Comparison of ENCODE assay signal across 32 cellular contexts in the genomic region with DNA sequence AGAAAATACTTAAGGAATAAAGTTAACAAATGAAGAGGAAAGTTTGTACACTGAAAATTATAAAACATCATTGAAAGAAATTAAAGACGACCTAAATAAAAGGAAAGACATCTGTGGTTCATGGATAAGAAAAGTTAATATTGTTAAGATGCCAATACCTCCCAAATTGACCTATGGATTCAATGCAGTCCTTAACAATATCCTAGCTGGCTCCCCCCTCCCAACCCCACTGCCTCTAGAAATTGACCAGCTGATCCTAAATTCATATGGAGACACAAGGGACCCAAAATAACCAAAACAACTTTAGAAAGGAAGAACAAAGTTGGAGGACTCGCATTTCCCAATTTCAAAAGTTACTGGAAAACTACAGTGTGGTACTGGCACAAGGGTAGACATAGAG. TPM values are rescaled to one million over a fixed set of nuclear protein-coding genes. Genes with fewer than 3 reads are reported as not detected.
A peak's percentile ranks its signal among the peaks of the same experiment; 100 is the strongest.
DNase-seq lines count a peak whose midpoint lies in the region; ATAC-seq, FAIRE-seq and TF ChIP-seq lines count a peak whose summit lies in the region.
"Had no signal": no experiment of that assay in that cellular context is flagged by ENCODE, and none has a peak within 500 bp of the region (broad histone marks: within the 10 kb centered on the region; RNA-seq: fewer than 3 reads in every experiment).

No MANE protein-coding gene starts in this region.

- CTCF ChIA-PET in A549 (lab: Yijun Ruan, JAX) (no interaction called here), HEK293 (lab: Yijun Ruan, JAX) (no interaction called here)

- H3K4me3 ChIP-seq in liver (ENCODE audit: low read depth in 1 of 3, low read length in 3 of 3) (peak overlapping the region in 2 of 3 donors; percentile 27 to 29), right lobe of liver (no peak overlapping the region), A549 (no peak overlapping the region), HEK293 (ENCODE audit: low read depth, low read length) (no peak overlapping the region)
- H3K4me3 ChIP-seq: BLaER1; BLaER1 treated with 17β-estradiol and CSF1 and Interleukin-3, amounts not matched to agents 10 nM and 100 nM had no signal

- H3K27me3 ChIP-seq in liver (ENCODE audit: control insufficient read depth in 4 of 4, insufficient read depth in 4 of 4, low read length in 3 of 4) (no peaks in the 10 kb centered on the region), right lobe of liver (no peaks in the 10 kb centered on the region)
- H3K27me3 ChIP-seq: BE2C; BLaER1; BLaER1 treated with 17β-estradiol and CSF1 and Interleukin-3, amounts not matched to agents 10 nM and 100 nM had no signal

- DNase-seq in right lobe of liver (no peak), A549 (ENCODE audit: low read depth in 1 of 2, low spot score in 1 of 2) (no peak), kidney glomerular epithelial cell (lab: John Stamatoyannopoulos, UW) (no peak)
- DNase-seq: 8988T; ACHN; AML-193; BE2C; C1 segment of cervical spinal cord; Caco-2; Calu3; CD4-positive, alpha-beta memory T cell; CD4-positive, alpha-beta T cell; CD4-positive, CD25-positive, alpha-beta regulatory T cell; CD8-positive, alpha-beta memory T cell; CD8-positive, alpha-beta T cell; COR-L47; DMS 273 treated with DMSO at 0.1 percent for 48 hours; DMS153; DMS53; DMS79; DMS79 treated with DMSO at 0.1 percent for 48 hours; DND-41; EL had no signal

- peaks cover 0 to 4% (median 3%) of the 10 kb centered on the region in 4 donors for H3K4me1 ChIP-seq in liver (ENCODE audit: control insufficient read depth in 4 of 4, insufficient read depth in 4 of 4, low read length in 3 of 4)
- H3K4me1 ChIP-seq in right lobe of liver, result no peaks in the 10 kb centered on the region
- no peaks in the 10 kb centered on the region for H3K4me1 ChIP-seq in A549
- no peaks in the 10 kb centered on the region for H3K4me1 ChIP-seq in HEK293 (ENCODE audit: control insufficient read depth, insufficient read depth, low read length)
- H3K4me1 ChIP-seq: BE2C; BLaER1; BLaER1 treated with 17β-estradiol and CSF1 and Interleukin-3, amounts not matched to agents 10 nM and 100 nM; Caco-2 had no signal

- POLR2A ChIA-PET in A549 (lab: Yijun Ruan, JAX) (no interaction called here), HEK293 (lab: Yijun Ruan, JAX) (interaction anchor here (1.8 kb wide), 1 partner anchor 29 kb away, joined by 5 read pairs; a partner anchor contains a TSS)

- H3K27ac ChIP-seq in liver (ENCODE audit: low read depth in 1 of 2, low read length in 2 of 2), result no peak overlapping the region
- H3K27ac ChIP-seq in right lobe of liver, result no peak overlapping the region
- no peak overlapping the region for H3K27ac ChIP-seq in A549
- no peak overlapping the region for H3K27ac ChIP-seq in HEK293 (ENCODE audit: extremely low read depth, low read depth, low read length)
- H3K27ac ChIP-seq: 22Rv1; BLaER1; BLaER1 treated with 17β-estradiol and CSF1 and Interleukin-3, amounts not matched to agents 10 nM and 100 nM; C4-2B had no signal

- no peak overlapping the region for H3K4me2 ChIP-seq in A549
- H3K4me2 ChIP-seq: BLaER1; BLaER1 treated with 17β-estradiol and CSF1 and Interleukin-3, amounts not matched to agents 10 nM and 100 nM had no signal

- TF ChIP-seq RAD21 in liver (IDR thresholded peaks at IDR 0.05) (no peak), A549 (conservative IDR thresholded peaks at IDR 0.05 in 1 of 2, IDR thresholded peaks at IDR 0.05 in 1 of 2) (no peak)

- TF ChIP-seq CTCF in liver (IDR thresholded peaks at IDR 0.05; ENCODE audit: low read depth, low read length, missing input control), result no peak
- no peak for TF ChIP-seq CTCF in right lobe of liver (IDR thresholded peaks at IDR 0.05)
- no peak for TF ChIP-seq CTCF in A549 (IDR thresholded peaks at IDR 0.05)
- no peak for TF ChIP-seq CTCF in HEK293 (tag by site-specific recombination; IDR thresholded peaks at IDR 0.05)

- FAIRE-seq in A549 (lab: Jason Lieb, UNC), result peak; percentile 67
- FAIRE-seq: D721Med had no signal

- ATAC-seq in right lobe of liver (no peak), A549 (no peak), GM18907 (IDR thresholded peaks at IDR 0.05; ENCODE audit: unreplicated experiment) (no peak)
- ATAC-seq: CD8-positive, alpha-beta T cell had no signal

- intact Hi-C loops in right lobe of liver (cut with DNase I), result no loop called here

- H3K36me3 ChIP-seq in liver (ENCODE audit: control insufficient read depth in 4 of 4, insufficient read depth in 3 of 4, low read depth in 1 of 4, low read length in 3 of 4) (no peaks in the 10 kb centered on the region), right lobe of liver (peaks cover 0 to 2% (median 0%) of the 10 kb centered on the region in 4 donors), HEK293 (ENCODE audit: control insufficient read depth in 2 of 2, insufficient read depth in 1 of 2, low read length in 2 of 2) (peaks cover 7 to 33% of the 10 kb centered on the region in 2 experiments)

- H3K9me3 ChIP-seq in liver (ENCODE audit: control insufficient read depth in 4 of 4, low read length in 3 of 4), result peaks cover 32 to 74% (median 60%) of the 10 kb centered on the region in 4 donors
- H3K9me3 ChIP-seq in right lobe of liver, result peaks cover 6 to 27% (median 9%) of the 10 kb centered on the region in 4 donors
- peaks cover 92% of the 10 kb centered on the region for H3K9me3 ChIP-seq in A549
- peaks cover 73% of the 10 kb centered on the region for H3K9me3 ChIP-seq in HEK293 (ENCODE audit: control insufficient read depth, insufficient read depth, low read depth, low read length)
- H3K9me3 ChIP-seq: BE2C had no signal

- WGBS in liver, result 96% methylated on average over 2 of the region's 2 CpGs
- 79% methylated on average over 2 of the region's 2 CpGs for WGBS in right lobe of liver (ENCODE audit: insufficient coverage, low coverage, low lambda C conversion rate, missing lambda C conversion rate)
- WGBS in A549 (ENCODE audit: missing lambda C conversion rate), result 16% methylated on average over 2 of the region's 2 CpGs

- TF ChIP-seq POLR2A in right lobe of liver (IDR thresholded peaks at IDR 0.05) (no peak), A549 (IDR thresholded peaks at IDR 0.05; ENCODE audit: low read length) (no peak)

- H3K9ac ChIP-seq in liver (ENCODE audit: low read depth in 1 of 2, low read length in 2 of 2), result no peak overlapping the region
- H3K9ac ChIP-seq: BLaER1; BLaER1 treated with 17β-estradiol and CSF1 and Interleukin-3, amounts not matched to agents 10 nM and 100 nM had no signal

- no peak for TF ChIP-seq EP300 in A549 (IDR thresholded peaks at IDR 0.05)

TF ChIP-seq in A549, 52 proteins besides CTCF, POLR2A, EP300 and RAD21 (continues in another document):
- TF ChIP-seq, protein P1, sequence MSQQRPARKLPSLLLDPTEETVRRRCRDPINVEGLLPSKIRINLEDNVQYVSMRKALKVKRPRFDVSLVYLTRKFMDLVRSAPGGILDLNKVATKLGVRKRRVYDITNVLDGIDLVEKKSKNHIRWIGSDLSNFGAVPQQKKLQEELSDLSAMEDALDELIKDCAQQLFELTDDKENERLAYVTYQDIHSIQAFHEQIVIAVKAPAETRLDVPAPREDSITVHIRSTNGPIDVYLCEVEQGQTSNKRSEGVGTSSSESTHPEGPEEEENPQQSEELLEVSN (IDR thresholded peaks at IDR 0.05; ENCODE audit: borderline replicate concordance, low read depth), result no peak
- TF ChIP-seq PHF8 (IDR thresholded peaks at IDR 0.05; ENCODE audit: borderline replicate concordance, low read depth) (no peak), TFCP2L1 (CRISPR knock-in tag; IDR thresholded peaks at IDR 0.05) (no peak), POLR2AphosphoS2 (conservative IDR thresholded peaks at IDR 0.05; ENCODE audit: low read length) (no peak)

TF ChIP-seq in HEK293, 187 proteins besides CTCF, POLR2A, EP300 and RAD21 (continues in another document):
- no peak for TF ChIP-seq RBAK (tag by site-specific recombination; IDR thresholded peaks at IDR 0.05)
- TF ChIP-seq ZNF214 (tag by site-specific recombination; IDR thresholded peaks at IDR 0.05; ENCODE audit: borderline replicate concordance), result peak; percentile 99
- TF ChIP-seq, protein P2, sequence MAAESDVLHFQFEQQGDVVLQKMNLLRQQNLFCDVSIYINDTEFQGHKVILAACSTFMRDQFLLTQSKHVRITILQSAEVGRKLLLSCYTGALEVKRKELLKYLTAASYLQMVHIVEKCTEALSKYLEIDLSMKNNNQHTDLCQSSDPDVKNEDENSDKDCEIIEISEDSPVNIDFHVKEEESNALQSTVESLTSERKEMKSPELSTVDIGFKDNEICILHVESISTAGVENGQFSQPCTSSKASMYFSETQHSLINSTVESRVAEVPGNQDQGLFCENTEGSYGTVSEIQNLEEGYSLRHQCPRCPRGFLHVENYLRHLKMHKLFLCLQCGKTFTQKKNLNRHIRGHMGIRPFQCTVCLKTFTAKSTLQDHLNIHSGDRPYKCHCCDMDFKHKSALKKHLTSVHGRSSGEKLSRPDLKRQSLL (tag by site-specific recombination; IDR thresholded peaks at IDR 0.05), result no peak
- no peak for TF ChIP-seq ZNF174 (tag by site-specific recombination; IDR thresholded peaks at IDR 0.05)
- TF ChIP-seq OSR2 (tag by site-specific recombination; IDR thresholded peaks at IDR 0.05), result no peak

RNA-seq across cellular contexts. Expression of a gene that starts 23.0 kb away (rescaled TPM):
- under 1 TPM; 0.33 TPM for total RNA-seq in liver
- under 1 TPM; 0.21 to 0.31 TPM for polyA plus RNA-seq in liver
- total RNA-seq in right lobe of liver, result 1 to 10 TPM in 1 of 6 experiments, under 1 TPM in 4, not detected in 1; 0.26 to 1.4 (median 0.66) TPM
- polyA plus RNA-seq in A549 (2011; rRNA removed), result 1.2 and 1.4 TPM in 2 replicates
- 0.29 and 0.32 TPM in 2 replicates for polyA plus RNA-seq in A549 (2012; cell fraction: cytosol; rRNA removed)
- polyA plus RNA-seq in A549 (2012; cell fraction: nucleus; rRNA removed), result 0.05 and 0.07 TPM in 2 replicates
- 0.75 to 1.1 TPM (median 0.89 TPM) in 3 replicates for polyA plus RNA-seq in A549 (2017; fragmentation: RNase III; extraction: RNeasy Plus Mini Kit Qiagen cat#74134 plus additional on column Dnase treatment)
- 0.21 TPM in 1 of 2 replicates, not detected in the other for polyA minus RNA-seq in A549 (2011; rRNA and poly(A)+ RNA removed)
- polyA plus RNA-seq: CD14-positive monocyte had no signal

RNA-seq across cellular contexts. Expression of a gene that starts 28.3 kb away (rescaled TPM):
- 10 to 100 TPM in 1 of 2 donors, 1 to 10 TPM in 1; 6.0 to 11.1 TPM for total RNA-seq in liver
- 1 to 10 TPM; 1.5 to 2.5 TPM for polyA plus RNA-seq in liver
- total RNA-seq in right lobe of liver, result 1 to 10 TPM; 2.9 to 5.4 (median 4.7) TPM
- polyA plus RNA-seq in A549 (2011; rRNA removed), result 19.9 and 20.9 TPM in 2 replicates
- polyA plus RNA-seq in A549 (2012; cell fraction: cytosol; rRNA removed), result 4.7 and 6.2 TPM in 2 replicates
- 4.1 and 6.7 TPM in 2 replicates for polyA plus RNA-seq in A549 (2012; cell fraction: nucleus; rRNA removed)
- 13.3 to 15.1 TPM (median 14.8 TPM) in 3 replicates for polyA plus RNA-seq in A549 (2017; fragmentation: RNase III; extraction: RNeasy Plus Mini Kit Qiagen cat#74134 plus additional on column Dnase treatment)
- polyA minus RNA-seq in A549 (2011; rRNA and poly(A)+ RNA removed), result 20.5 and 23.9 TPM in 2 replicates

RNA-seq across cellular contexts. Expression of a gene that starts 44.3 kb away (rescaled TPM):
- total RNA-seq in liver, result 1 to 10 TPM; 2.9 to 3.5 TPM
- polyA plus RNA-seq in liver, result under 1 TPM; 0.30 to 0.51 TPM
- total RNA-seq in right lobe of liver, result 1 to 10 TPM in 5 of 6 experiments, under 1 TPM in 1; 0.50 to 2.9 (median 1.6) TPM
- polyA plus RNA-seq in A549 (2011; rRNA removed), result 1.6 and 2.4 TPM in 2 replicates
- 0.39 and 0.45 TPM in 2 replicates for polyA plus RNA-seq in A549 (2012; cell fraction: cytosol; rRNA removed)
- polyA plus RNA-seq in A549 (2012; cell fraction: nucleus; rRNA removed), result 0.20 and 1.1 TPM in 2 replicates
- polyA plus RNA-seq in A549 (2017; fragmentation: RNase III; extraction: RNeasy Plus Mini Kit Qiagen cat#74134 plus additional on column Dnase treatment), result 1.2 to 2.3 TPM (median 1.6 TPM) in 3 replicates
- polyA minus RNA-seq in A549 (2011; rRNA and poly(A)+ RNA removed), result 3.1 and 4.0 TPM in 2 replicates

Comparison
In these comparisons a context has a peak if more than half of its experiments do, and no peak if none do; other contexts are left out.
1. H3K4me3 ChIP-seq: peak in liver (2 of 3); none in right lobe of liver (0 of 3), A549 (single experiment) and HEK293 (single experiment).